In genomic region chr14:58954874-58955273, GRCh38 we compare ENCODE assay signal across 15 cellular contexts.
A peak's percentile ranks its signal among the peaks of the same experiment; 100 is the strongest.
DNase-seq lines count a peak whose midpoint lies in the region; ATAC-seq, FAIRE-seq and TF ChIP-seq lines count a peak whose summit lies in the region.
"Had no signal": no experiment of that assay in that cellular context is flagged by ENCODE, and none has a peak within 500 bp of the region (broad histone marks: within the 10 kb centered on the region; RNA-seq: fewer than 3 reads in every experiment).

No MANE protein-coding gene starts in this region.

- peak overlapping the region; percentile 4; the same call in 1 of the 2 replicates for H3K4me2 ChIP-seq in SK-N-SH

- no peak for TF ChIP-seq POLR2A in prostate gland (IDR thresholded peaks at IDR 0.05)

- H3K27me3 Mint-ChIP-seq in nephron (ENCODE audit: low read depth) = peaks cover 4% of the 10 kb centered on the region

- H3K36me3 Mint-ChIP-seq in nephron (ENCODE audit: low read depth) = peaks cover 4% of the 10 kb centered on the region
- H3K36me3 Mint-ChIP-seq: activated CD8-positive, alpha-beta memory T cell treated with anti-CD3 and anti-CD28 coated beads, Interleukin-2, amount 10 ng/mL, durations not matched to agents 7 days and 5 days; CD8-positive, alpha-beta memory T cell; stimulated activated naive B cell treated with anti-CD40 and anti-IgM and Interleukin-4, amounts not matched to agents 10 μg/mL and 1 μg/mL and 100 μg/mL, for 72 hours had no signal

- peak overlapping the region; percentile 61; the same call in 1 of the 2 replicates for H2AFZ ChIP-seq in SK-N-SH (ENCODE audit: low read depth)
- H2AFZ ChIP-seq: parathyroid adenoma had no signal

- H3K9me3 ChIP-seq in SK-N-SH = 0 out of 2 replicates have a peak, but pooled peaks cover 3% of the 10 kb centered on the region
- H3K9me3 ChIP-seq in prostate gland = no peaks in the 10 kb centered on the region

- H3K27me3 ChIP-seq in SK-N-SH (ENCODE audit: insufficient read depth) (no peaks in the 10 kb centered on the region), prostate gland (replicated peaks; ENCODE audit: insufficient read depth) (no peaks in the 10 kb centered on the region)

- H3K36me3 ChIP-seq in SK-N-SH (replicated peaks in 1 of 2; ENCODE audit: control insufficient read depth in 1 of 2, insufficient read depth in 2 of 2, low read length in 1 of 2) (no peaks in the 10 kb centered on the region), prostate gland (no peaks in the 10 kb centered on the region)

- DNase-seq in SK-N-SH = no peak
- no peak for DNase-seq in HTR-8/SVneo (ENCODE audit: insufficient read length, low spot score)
- DNase-seq in hepatic stellate cell (ENCODE audit: low spot score) = no peak
- no peak for DNase-seq in prostate gland (ENCODE audit: low spot score)
- no peak for DNase-seq in caudate nucleus (lab: John Stamatoyannopoulos, UW)
- DNase-seq: activated CD8-positive, alpha-beta memory T cell treated with anti-CD3 and anti-CD28 coated beads, Interleukin-2, amount 10 ng/mL, durations not matched to agents 7 days and 5 days; activated naive CD4-positive, alpha-beta T cell treated with anti-CD3 and anti-CD28 coated beads for 36 hours; CD8-positive, alpha-beta memory T cell; KBM-7; NCI-H1105; stimulated activated naive B cell treated with anti-CD40 and anti-IgM and Interleukin-4, amounts not matched to agents 10 μg/mL and 1 μg/mL and 100 μg/mL, for 72 hours had no signal

- H3K27ac Mint-ChIP-seq in nephron = peak overlapping the region; percentile 75 to 94 (median 85)
- H3K27ac Mint-ChIP-seq: activated CD8-positive, alpha-beta memory T cell treated with anti-CD3 and anti-CD28 coated beads, Interleukin-2, amount 10 ng/mL, durations not matched to agents 7 days and 5 days; activated naive CD4-positive, alpha-beta T cell treated with anti-CD3 and anti-CD28 coated beads for 36 hours; stimulated activated naive B cell treated with anti-CD40 and anti-IgM and Interleukin-4, amounts not matched to agents 10 μg/mL and 1 μg/mL and 100 μg/mL, for 72 hours had no signal

- POLR2A ChIA-PET in SK-N-SH (lab: Yijun Ruan, JAX) = no interaction called here

- FAIRE-seq in HTR-8/SVneo (lab: Jason Lieb, UNC) = no peak

- H3K4me3 ChIP-seq in SK-N-SH (ENCODE audit: low read depth in 2 of 2, low read length in 1 of 2) = no peak overlapping the region
- no peak overlapping the region for H3K4me3 ChIP-seq in prostate gland

- H3K27ac ChIP-seq in SK-N-SH (ENCODE audit: low read depth in 2 of 2, low read length in 1 of 2) (peak overlapping the region in 1 of 2 experiments; percentile 35; a peak in 2 of 4 replicates), prostate gland (no peak overlapping the region), caudate nucleus (ENCODE audit: low read depth, low read length) (no peak overlapping the region)
- H3K27ac ChIP-seq: parathyroid adenoma had no signal

- no peaks in the 10 kb centered on the region for H3F3A ChIP-seq in SK-N-SH (replicated peaks; ENCODE audit: insufficient read depth)

- H3K79me2 ChIP-seq in SK-N-SH (ENCODE audit: insufficient read depth) = no peaks in the 10 kb centered on the region
- H3K79me2 ChIP-seq: parathyroid adenoma had no signal

- CTCF ChIA-PET in SK-N-SH (lab: Yijun Ruan, JAX) = no interaction called here

- TF ChIP-seq CTCF in SK-N-SH (IDR thresholded peaks at IDR 0.05) (no peak), nephron (IDR thresholded peaks at IDR 0.05; ENCODE audit: unreplicated experiment in 3 of 3) (no peak), prostate gland (IDR thresholded peaks at IDR 0.05) (no peak)

- TF ChIP-seq EP300 in SK-N-SH (IDR thresholded peaks at IDR 0.05; ENCODE audit: borderline replicate concordance in 1 of 2, low read depth in 1 of 2, low read length in 1 of 2) = no peak

- ATAC-seq in GM18511 (IDR thresholded peaks at IDR 0.05; ENCODE audit: unreplicated experiment) (peak; percentile 37), HG02840 (IDR thresholded peaks at IDR 0.05; ENCODE audit: low FRiP score, unreplicated experiment) (peak; percentile 32)
- ATAC-seq: activated CD8-positive, alpha-beta memory T cell treated with anti-CD3 and anti-CD28 coated beads, Interleukin-2, amount 10 ng/mL, durations not matched to agents 7 days and 5 days had no signal

- peaks cover 0 to 17% of the 10 kb centered on the region in 2 experiments; a peak in 1 of 4 replicates for H3K4me1 ChIP-seq in SK-N-SH (ENCODE audit: control insufficient read depth in 1 of 2, insufficient read depth in 2 of 2, low read depth in 1 of 2, low read length in 1 of 2)
- no peaks in the 10 kb centered on the region for H3K4me1 ChIP-seq in prostate gland (replicated peaks)
- H3K4me1 ChIP-seq: parathyroid adenoma had no signal

- no peak overlapping the region for H3K4me3 Mint-ChIP-seq in nephron
- H3K4me3 Mint-ChIP-seq: activated CD8-positive, alpha-beta memory T cell treated with anti-CD3 and anti-CD28 coated beads, Interleukin-2, amount 10 ng/mL, durations not matched to agents 7 days and 5 days; activated naive CD4-positive, alpha-beta T cell treated with anti-CD3 and anti-CD28 coated beads for 36 hours; CD8-positive, alpha-beta memory T cell; stimulated activated naive B cell treated with anti-CD40 and anti-IgM and Interleukin-4, amounts not matched to agents 10 μg/mL and 1 μg/mL and 100 μg/mL, for 72 hours had no signal

- no peak overlapping the region for H3K9ac ChIP-seq in SK-N-SH
- H3K9ac ChIP-seq: parathyroid adenoma had no signal

- no peak for TF ChIP-seq RAD21 in SK-N-SH (IDR thresholded peaks at IDR 0.05; ENCODE audit: low read length)

- peaks cover 35% of the 10 kb centered on the region for H3K4me1 Mint-ChIP-seq in nephron
- H3K4me1 Mint-ChIP-seq: activated CD8-positive, alpha-beta memory T cell treated with anti-CD3 and anti-CD28 coated beads, Interleukin-2, amount 10 ng/mL, durations not matched to agents 7 days and 5 days; CD8-positive, alpha-beta memory T cell had no signal

- no peaks in the 10 kb centered on the region for H4K20me1 ChIP-seq in SK-N-SH (ENCODE audit: insufficient read depth)

- intact Hi-C loops in prostate gland (cut with DNase I) = no loop called here

- H3K9me2 ChIP-seq in SK-N-SH = no peaks in the 10 kb centered on the region

- peaks cover 33% of the 10 kb centered on the region for H3K9me3 Mint-ChIP-seq in nephron
- H3K9me3 Mint-ChIP-seq: activated naive CD4-positive, alpha-beta T cell treated with anti-CD3 and anti-CD28 coated beads for 36 hours had no signal

- 53% methylated on average over 1 of the region's 1 CpG for WGBS in SK-N-SH (ENCODE audit: low lambda C conversion rate)
- WGBS in prostate gland = 2% methylated on average over 1 of the region's 1 CpG

TF ChIP-seq in SK-N-SH, 30 proteins besides CTCF, POLR2A, EP300 and RAD21:
- no peak for TF ChIP-seq MEF2A (IDR thresholded peaks at IDR 0.05; ENCODE audit: borderline replicate concordance, low read depth)
- no peak for TF ChIP-seq TAF1 (IDR thresholded peaks at IDR 0.05; ENCODE audit: borderline replicate concordance, low read depth, low read length)
- no peak for TF ChIP-seq EZH2phosphoT487 (IDR thresholded peaks at IDR 0.05; ENCODE audit: borderline replicate concordance, low read depth)
- no peak for TF ChIP-seq MXI1 (IDR thresholded peaks at IDR 0.05; ENCODE audit: low read depth, low read length)
- TF ChIP-seq TEAD4 (IDR thresholded peaks at IDR 0.05; ENCODE audit: borderline replicate concordance, insufficient read depth) = no peak
- TF ChIP-seq JUND (IDR thresholded peaks at IDR 0.05) = no peak
- no peak for TF ChIP-seq FOXM1 (IDR thresholded peaks at IDR 0.05; ENCODE audit: low read depth)
- no peak for TF ChIP-seq NRF1 (IDR thresholded peaks at IDR 0.05; ENCODE audit: low read depth, low read length)
- no peak for TF ChIP-seq REST (IDR thresholded peaks at IDR 0.05; ENCODE audit: low read depth, low read length)
